In genomic region chr14:74538411-74539391, GRCh38 we compare ENCODE assay signal across 20 cellular contexts. TPM values are rescaled to one million over a fixed set of nuclear protein-coding genes. Genes with fewer than 3 reads are reported as not detected.
DNase-seq lines count a peak whose midpoint lies in the region; ATAC-seq, FAIRE-seq and TF ChIP-seq lines count a peak whose summit lies in the region.
"Had no signal": no experiment of that assay in that cellular context is flagged by ENCODE, and none has a peak within 500 bp of the region (broad histone marks: within the 10 kb centered on the region; RNA-seq: fewer than 3 reads in every experiment).

No MANE protein-coding gene starts in this region.

- no peaks in the 10 kb centered on the region for H3K9me1 ChIP-seq in K562 (ENCODE audit: control insufficient read depth, insufficient read depth, low read length)

- H3K27ac ChIP-seq in K562 (ENCODE audit: extremely low read depth, low read depth, low read length) = no peak overlapping the region
- H3K27ac ChIP-seq in HepG2 (ENCODE audit: extremely low read length, insufficient read depth, low read length) = no peak overlapping the region
- H3K27ac ChIP-seq in thyroid gland = peak overlapping the region; percentile 38 to 71 (median 54)
- no peak overlapping the region for H3K27ac ChIP-seq in esophagus squamous epithelium
- H3K27ac ChIP-seq: SJSA1 had no signal

- ATAC-seq in K562 = no peak
- peak; percentile 61 for ATAC-seq in HepG2
- ATAC-seq: GM12878, Panc1 had no signal

- H2AFZ ChIP-seq in K562 (ENCODE audit: low read depth, low read length) = no peak overlapping the region
- H2AFZ ChIP-seq in HepG2 (ENCODE audit: low read length) = no peak overlapping the region

- H3K4me1 ChIP-seq in K562 (replicated peaks in 1 of 2; ENCODE audit: control insufficient read depth in 2 of 2, insufficient read depth in 2 of 2, low read length in 2 of 2) (no peaks in the 10 kb centered on the region), HepG2 (ENCODE audit: insufficient read depth, low read length) (peaks cover 24% of the 10 kb centered on the region), thyroid gland (peaks cover 9 to 13% of the 10 kb centered on the region in 2 donors), esophagus squamous epithelium (no peaks in the 10 kb centered on the region)
- H3K4me1 ChIP-seq: HAP-1, SJSA1 had no signal

- CTCF ChIA-PET in K562 (lab: Yijun Ruan, JAX; ENCODE audit: low intra/inter-chr PET ratio) (no interaction called here), HepG2 (lab: Yijun Ruan, JAX; ENCODE audit: low intra/inter-chr PET ratio, low total read pairs) (no interaction called here)

- no peak for DNase-seq in HTR-8/SVneo (ENCODE audit: insufficient read length, low spot score)
- no peak for DNase-seq in K562 (ENCODE audit: extremely low read depth in 1 of 4, low spot score in 3 of 4)
- no peak for DNase-seq in HepG2 (ENCODE audit: low spot score)
- DNase-seq in thyroid gland = no peak
- DNase-seq in COLO668 (lab: John Stamatoyannopoulos, UW; ENCODE audit: unreplicated experiment) = no peak
- no peak for DNase-seq in NCI-H1694 treated with DMSO at 0.1 percent for 48 hours (lab: John Stamatoyannopoulos, UW)
- DNase-seq in esophagus squamous epithelium (lab: John Stamatoyannopoulos, UW) = no peak
- DNase-seq in GM19240 (ENCODE audit: insufficient read length, low spot score) = no peak
- DNase-seq: CD4-positive, alpha-beta T cell; DND-41; MG63; NCI-H1417 treated with DMSO at 0.1 percent for 48 hours; NCI-H187 treated with DMSO at 0.1 percent for 48 hours; NCI-H226; NCI-H524; NCI-H82 had no signal

- intact Hi-C loops in K562 (cut with micrococcal nuclease) (no loop called here), HepG2 (cut with micrococcal nuclease; ENCODE audit: unreplicated experiment) (no loop called here), thyroid gland (cut with DNase I) (no loop called here), esophagus squamous epithelium (cut with DNase I) (no loop called here)

- TF ChIP-seq RAD21 in K562 (CRISPR knock-in tag; conservative IDR thresholded peaks at IDR 0.05 in 1 of 2, IDR thresholded peaks at IDR 0.05 in 1 of 2) (no peak), HepG2 (CRISPR knock-in tag; IDR thresholded peaks at IDR 0.05) (no peak)

- no peaks in the 10 kb centered on the region for H3K9me3 ChIP-seq in K562 (replicated peaks; ENCODE audit: control insufficient read depth, insufficient read depth, low read depth, low read length)
- H3K9me3 ChIP-seq in HepG2 (ENCODE audit: low read length) = no peaks in the 10 kb centered on the region
- no peaks in the 10 kb centered on the region for H3K9me3 ChIP-seq in thyroid gland
- H3K9me3 ChIP-seq in esophagus squamous epithelium = no peaks in the 10 kb centered on the region
- H3K9me3 ChIP-seq: HAP-1, MG63, SJSA1 had no signal

- FAIRE-seq in HTR-8/SVneo (lab: Jason Lieb, UNC) (peak; percentile 81), K562 (lab: Jason Lieb, UNC) (no peak), HepG2 (lab: Jason Lieb, UNC) (no peak)
- FAIRE-seq: GM12878 had no signal

- no peak overlapping the region for H3K4me3 ChIP-seq in K562
- H3K4me3 ChIP-seq in HepG2 (replicated peaks in 1 of 3; ENCODE audit: insufficient read depth in 1 of 3, low read depth in 2 of 3, low read length in 3 of 3) = no peak overlapping the region
- no peak overlapping the region for H3K4me3 ChIP-seq in thyroid gland (replicated peaks in 1 of 3)
- no peak overlapping the region for H3K4me3 ChIP-seq in esophagus squamous epithelium
- H3K4me3 ChIP-seq: GM12878, HAP-1, MG63, SJSA1 had no signal

- H3K9ac ChIP-seq in K562 (ENCODE audit: insufficient read depth in 1 of 2, low read depth in 2 of 2, low read length in 2 of 2) (no peak overlapping the region), HepG2 (ENCODE audit: insufficient read depth, low read depth, low read length) (no peak overlapping the region)

- in situ Hi-C loops in K562 (cut with MboI) (no loop called here), HepG2 (cut with HindIII; ENCODE audit: extremely low pct_ligation_motif_present, low pct_unique_long_range_greater_than_20kb) (no loop called here)

- POLR2A ChIA-PET in K562 (lab: Yijun Ruan, JAX) (no interaction called here), HepG2 (lab: Yijun Ruan, JAX) (no interaction called here)

- WGBS in K562 (ENCODE audit: insufficient coverage, low coverage, missing lambda C conversion rate) = 4% methylated on average over 8 of the region's 11 CpGs
- 19% methylated on average over 11 of the region's 11 CpGs for WGBS in HepG2 (ENCODE audit: low lambda C conversion rate)
- 80% methylated on average over 11 of the region's 11 CpGs for WGBS in thyroid gland, 2 donors
- 81 to 92% methylated on average over 11 of the region's 11 CpGs for WGBS in esophagus squamous epithelium, 2 donors

- TF ChIP-seq EP300 in K562 (IDR thresholded peaks at IDR 0.05; ENCODE audit: low read length) (no peak), HepG2 (IDR thresholded peaks at IDR 0.05; ENCODE audit: low read depth in 2 of 2, low read length in 2 of 2) (no peak), HepG2 (CRISPR knock-in tag; IDR thresholded peaks at IDR 0.05; ENCODE audit: borderline replicate concordance) (no peak)

- TF ChIP-seq CTCF in K562 (IDR thresholded peaks at IDR 0.05 in 2 of 3, conservative IDR thresholded peaks at IDR 0.05 in 1 of 3; ENCODE audit: insufficient read depth in 2 of 3, low read depth in 1 of 3, low read length in 3 of 3) (no peak), HepG2 (CRISPR knock-in tag; IDR thresholded peaks at IDR 0.05) (no peak), thyroid gland (IDR thresholded peaks at IDR 0.05) (no peak), esophagus squamous epithelium (IDR thresholded peaks at IDR 0.05) (no peak)

- H3K79me2 ChIP-seq in K562 (ENCODE audit: control insufficient read depth, insufficient read depth, low read length) = no peaks in the 10 kb centered on the region
- no peaks in the 10 kb centered on the region for H3K79me2 ChIP-seq in HepG2 (ENCODE audit: insufficient read depth, low read length)

- H3K4me2 ChIP-seq in K562 (ENCODE audit: insufficient read depth, low read length) = no peak overlapping the region
- H3K4me2 ChIP-seq in HepG2 (ENCODE audit: low read depth, low read length) = peak overlapping the region; percentile 36; the same call in 1 of the 2 replicates

- H3K27me3 ChIP-seq in K562 (ENCODE audit: control insufficient read depth in 2 of 2, insufficient read depth in 2 of 2, low read length in 2 of 2) (peaks cover 6 to 36% of the 10 kb centered on the region in 2 experiments; a peak in 4 of 5 replicates), HepG2 (ENCODE audit: control insufficient read depth in 1 of 2, insufficient read depth in 2 of 2, low read length in 2 of 2) (peaks cover 0 to 44% of the 10 kb centered on the region in 2 experiments; a peak in 3 of 5 replicates), thyroid gland (no peaks in the 10 kb centered on the region), esophagus squamous epithelium (no peaks in the 10 kb centered on the region)
- H3K27me3 ChIP-seq: MG63, SJSA1 had no signal

- H4K20me1 ChIP-seq in K562 (replicated peaks; ENCODE audit: control insufficient read depth, insufficient read depth, low read length) (no peaks in the 10 kb centered on the region), HepG2 (ENCODE audit: insufficient read depth, low read length) (no peaks in the 10 kb centered on the region)

- BruUV-seq in K562 (replicated peaks; lab: Mats Ljungman, UMichigan) (no TSS peak), HepG2 (replicated peaks; lab: Mats Ljungman, UMichigan) (no TSS peak)

- TF ChIP-seq POLR2A in K562 (conservative IDR thresholded peaks at IDR 0.05) (no peak), HepG2 (IDR thresholded peaks at IDR 0.05; ENCODE audit: insufficient read depth in 1 of 2, low read depth in 2 of 2, low read length in 2 of 2) (no peak), thyroid gland (IDR thresholded peaks at IDR 0.05) (no peak), esophagus squamous epithelium (IDR thresholded peaks at IDR 0.05) (no peak)

- no peaks in the 10 kb centered on the region for H3K36me3 ChIP-seq in K562 (ENCODE audit: control insufficient read depth, insufficient read depth, low read length)
- no peaks in the 10 kb centered on the region for H3K36me3 ChIP-seq in HepG2 (replicated peaks in 1 of 2; ENCODE audit: control insufficient read depth in 1 of 2, insufficient read depth in 2 of 2, low read length in 2 of 2)
- H3K36me3 ChIP-seq in thyroid gland = no peaks in the 10 kb centered on the region
- peaks cover 0 to 36% (median 0%) of the 10 kb centered on the region in 3 donors for H3K36me3 ChIP-seq in esophagus squamous epithelium
- H3K36me3 ChIP-seq: HAP-1, MG63, SJSA1 had no signal

RNA-seq across cellular contexts. Expression of gene ISCA2, which starts 45.1 kb away (rescaled TPM):
- 3.4 and 8.0 TPM in 2 replicates for total RNA-seq in K562 (2011; cell fraction: chromatin; rRNA removed; ENCODE audit: low replicate concordance)
- total RNA-seq in K562 (2011; cell fraction: nucleolus; rRNA removed) = 2.5 TPM in 2 replicates
- total RNA-seq in K562 (2011; cell fraction: nucleoplasm; rRNA removed) = 4.9 and 8.5 TPM in 2 replicates
- total RNA-seq in K562 (2014; rRNA removed) = 18.1 and 19.2 TPM in 2 replicates
- 13.8 and 17.8 TPM in 2 replicates for total RNA-seq in K562 (2014; rRNA removed; fragmentation: Illumina TruSeq; extraction: Trizol)
- 12.8 and 13.6 TPM in 2 replicates for total RNA-seq in K562 (2015; rRNA removed; fragmentation: Illumina TruSeq; extraction: Trizol)
- total RNA-seq in K562 (2021) = 20.3 and 21.1 TPM in 2 replicates
- 27.0 and 36.7 TPM in 2 replicates for polyA plus RNA-seq in K562 (2011; rRNA removed)
- polyA plus RNA-seq in K562 (2011; cell fraction: cytosol; rRNA removed) = 17.8 and 37.5 TPM in 2 replicates
- 7.2 and 11.2 TPM in 2 replicates for polyA plus RNA-seq in K562 (2011; cell fraction: nucleus; rRNA removed)
- 15.7 and 20.4 TPM in 2 replicates for polyA plus RNA-seq in K562 (2012)
- 20.9 and 22.1 TPM in 2 replicates for polyA plus RNA-seq in K562 (2014; fragmentation: Illumina TruSeq; extraction: Trizol)
- 1 to 10 TPM; 5.0 to 9.9 TPM for polyA plus RNA-seq in K562 (2014; fragmentation: Nextera tagmentation; extraction: Ambion mirVana)
- polyA plus RNA-seq in K562 (2014; rRNA removed) = 30.7 and 31.7 TPM in 2 replicates
- polyA minus RNA-seq in K562 (2011; rRNA and poly(A)+ RNA removed) = 7.5 and 8.3 TPM in 2 replicates
- 1.5 and 4.9 TPM in 2 replicates for polyA minus RNA-seq in K562 (2011; cell fraction: cytosol; rRNA and poly(A)+ RNA removed)
- polyA minus RNA-seq in K562 (2011; cell fraction: nucleus; rRNA and poly(A)+ RNA removed) = 3.4 and 6.9 TPM in 2 replicates
- total RNA-seq in HepG2 (2016; rRNA removed; fragmentation: Illumina TruSeq; extraction: Trizol) = 43.4 and 53.0 TPM in 2 replicates
- 17.5 and 18.2 TPM in 2 replicates for total RNA-seq in HepG2 (2016; cell fraction: cytosol; rRNA removed; fragmentation: Illumina TruSeq; extraction: Trizol; ENCODE audit: low read depth)
- 42.9 and 57.5 TPM in 2 replicates for total RNA-seq in HepG2 (2016; cell fraction: insoluble cytoplasmic fraction; rRNA removed; fragmentation: Illumina TruSeq; extraction: Trizol)
- total RNA-seq in HepG2 (2016; cell fraction: membrane; rRNA removed; fragmentation: Illumina TruSeq; extraction: Trizol) = 23.3 and 26.7 TPM in 2 replicates
- total RNA-seq in HepG2 (2016; cell fraction: nucleus; rRNA removed; fragmentation: Illumina TruSeq; extraction: Trizol) = 21.1 and 23.4 TPM in 2 replicates
- 24.8 and 32.1 TPM in 2 replicates for polyA plus RNA-seq in HepG2 (2011; rRNA removed)
- 24.5 and 27.0 TPM in 2 replicates for polyA plus RNA-seq in HepG2 (2011; cell fraction: cytosol; rRNA removed)
- 11.3 and 11.4 TPM in 2 replicates for polyA plus RNA-seq in HepG2 (2011; cell fraction: nucleus; rRNA removed)
- polyA plus RNA-seq in HepG2 (2012) = 18.4 and 18.8 TPM in 2 replicates
- 16.6 and 20.0 TPM in 2 replicates for polyA plus RNA-seq in HepG2 (2016; cell fraction: cytosol; fragmentation: Illumina TruSeq; extraction: Trizol; ENCODE audit: low read depth)
- polyA plus RNA-seq in HepG2 (2016; cell fraction: insoluble cytoplasmic fraction; fragmentation: Illumina TruSeq; extraction: Trizol; ENCODE audit: low read depth) = 55.8 and 67.9 TPM in 2 replicates
- 20.6 and 24.2 TPM in 2 replicates for polyA plus RNA-seq in HepG2 (2016; cell fraction: membrane; fragmentation: Illumina TruSeq; extraction: Trizol; ENCODE audit: low read depth)
- 34.4 and 35.5 TPM in 2 replicates for polyA plus RNA-seq in HepG2 (2016; cell fraction: nucleus; fragmentation: Illumina TruSeq; extraction: Trizol; ENCODE audit: insufficient read depth, low read depth)
- polyA minus RNA-seq in HepG2 (2011; rRNA and poly(A)+ RNA removed; ENCODE audit: low replicate concordance) = 3.1 and 4.4 TPM in 2 replicates
- polyA minus RNA-seq in HepG2 (2011; cell fraction: cytosol; rRNA and poly(A)+ RNA removed) = 5.8 and 7.5 TPM in 2 replicates
- 6.5 and 6.6 TPM in 2 replicates for polyA minus RNA-seq in HepG2 (2011; cell fraction: nucleus; rRNA and poly(A)+ RNA removed)
- total RNA-seq in thyroid gland = 10 to 100 TPM; 24.6 to 54.9 (median 44.2) TPM
- 10 to 100 TPM in 1 of 4 donors, 1 to 10 TPM in 3; 4.6 to 15.1 (median 6.2) TPM for total RNA-seq in esophagus squamous epithelium

RNA-seq across cellular contexts. Expression of gene NPC2, which starts 45.6 kb away (rescaled TPM):
- 12.4 and 26.6 TPM in 2 replicates for total RNA-seq in K562 (2011; cell fraction: chromatin; rRNA removed; ENCODE audit: low replicate concordance)
- total RNA-seq in K562 (2011; cell fraction: nucleolus; rRNA removed) = 26.7 and 37.7 TPM in 2 replicates
- total RNA-seq in K562 (2011; cell fraction: nucleoplasm; rRNA removed) = 28.3 and 30.4 TPM in 2 replicates
- total RNA-seq in K562 (2014; rRNA removed) (29.1 and 32.6 TPM in 2 replicates), K562 (2014; rRNA removed; fragmentation: Illumina TruSeq; extraction: Trizol) (15.6 and 17.9 TPM in 2 replicates), K562 (2015; rRNA removed; fragmentation: Illumina TruSeq; extraction: Trizol) (66.4 and 74.1 TPM in 2 replicates), K562 (2021) (18.6 and 19.5 TPM in 2 replicates), HepG2 (2016; rRNA removed; fragmentation: Illumina TruSeq; extraction: Trizol) (108 and 164 TPM in 2 replicates), thyroid gland (1,000 to 10,000 TPM in 1 of 4 donors, 100 to 1,000 TPM in 3; 583 to 1,617 (median 793) TPM), esophagus squamous epithelium (100 to 1,000 TPM; 174 to 331 (median 251) TPM)
- polyA plus RNA-seq in K562 (2011; rRNA removed) (16.6 and 30.6 TPM in 2 replicates), K562 (2014; fragmentation: Illumina TruSeq; extraction: Trizol) (30.8 and 35.9 TPM in 2 replicates), K562 (2014; fragmentation: Nextera tagmentation; extraction: Ambion mirVana) (10 to 100 TPM; 40.7 to 62.5 TPM), K562 (2014; rRNA removed) (33.2 and 34.5 TPM in 2 replicates), HepG2 (2011; rRNA removed) (132 and 136 TPM in 2 replicates)
- 50.1 and 53.2 TPM in 2 replicates for polyA plus RNA-seq in K562 (2011; cell fraction: cytosol; rRNA removed)
- 17.6 and 25.7 TPM in 2 replicates for polyA plus RNA-seq in K562 (2011; cell fraction: nucleus; rRNA removed)
- polyA plus RNA-seq in K562 (2012) = 97.1 and 166 TPM in 2 replicates
- polyA minus RNA-seq in K562 (2011; rRNA and poly(A)+ RNA removed) = 12.8 and 15.5 TPM in 2 replicates
- 17.5 and 18.4 TPM in 2 replicates for polyA minus RNA-seq in K562 (2011; cell fraction: cytosol; rRNA and poly(A)+ RNA removed)
- polyA minus RNA-seq in K562 (2011; cell fraction: nucleus; rRNA and poly(A)+ RNA removed) = 2.6 and 8.2 TPM in 2 replicates
- 97.6 and 98.1 TPM in 2 replicates for total RNA-seq in HepG2 (2016; cell fraction: cytosol; rRNA removed; fragmentation: Illumina TruSeq; extraction: Trizol; ENCODE audit: low read depth)
- total RNA-seq in HepG2 (2016; cell fraction: insoluble cytoplasmic fraction; rRNA removed; fragmentation: Illumina TruSeq; extraction: Trizol) = 110 and 171 TPM in 2 replicates
- 151 and 156 TPM in 2 replicates for total RNA-seq in HepG2 (2016; cell fraction: membrane; rRNA removed; fragmentation: Illumina TruSeq; extraction: Trizol)
- 133 and 142 TPM in 2 replicates for total RNA-seq in HepG2 (2016; cell fraction: nucleus; rRNA removed; fragmentation: Illumina TruSeq; extraction: Trizol)
- 168 and 213 TPM in 2 replicates for polyA plus RNA-seq in HepG2 (2011; cell fraction: cytosol; rRNA removed)
- polyA plus RNA-seq in HepG2 (2011; cell fraction: nucleus; rRNA removed) = 111 and 132 TPM in 2 replicates
- 184 and 188 TPM in 2 replicates for polyA plus RNA-seq in HepG2 (2012)
- 123 and 125 TPM in 2 replicates for polyA plus RNA-seq in HepG2 (2016; cell fraction: cytosol; fragmentation: Illumina TruSeq; extraction: Trizol; ENCODE audit: low read depth)
- polyA plus RNA-seq in HepG2 (2016; cell fraction: insoluble cytoplasmic fraction; fragmentation: Illumina TruSeq; extraction: Trizol; ENCODE audit: low read depth) = 137 and 155 TPM in 2 replicates
- 181 and 189 TPM in 2 replicates for polyA plus RNA-seq in HepG2 (2016; cell fraction: membrane; fragmentation: Illumina TruSeq; extraction: Trizol; ENCODE audit: low read depth)
- 223 and 240 TPM in 2 replicates for polyA plus RNA-seq in HepG2 (2016; cell fraction: nucleus; fragmentation: Illumina TruSeq; extraction: Trizol; ENCODE audit: insufficient read depth, low read depth)
- 84.2 and 184 TPM in 2 replicates for polyA minus RNA-seq in HepG2 (2011; rRNA and poly(A)+ RNA removed; ENCODE audit: low replicate concordance)
- polyA minus RNA-seq in HepG2 (2011; cell fraction: cytosol; rRNA and poly(A)+ RNA removed) = 82.0 and 93.2 TPM in 2 replicates
- polyA minus RNA-seq in HepG2 (2011; cell fraction: nucleus; rRNA and poly(A)+ RNA removed) = 30.8 and 32.4 TPM in 2 replicates

Comparison
In these comparisons a context has a peak if more than half of its experiments do, and no peak if none do; other contexts are left out.
1. H3K27ac ChIP-seq: peak in thyroid gland (3 of 3); none in K562 (single experiment), HepG2 (single experiment) and esophagus squamous epithelium (0 of 4).